ENCODE assay signal across 18 cellular contexts in the genomic region with DNA sequence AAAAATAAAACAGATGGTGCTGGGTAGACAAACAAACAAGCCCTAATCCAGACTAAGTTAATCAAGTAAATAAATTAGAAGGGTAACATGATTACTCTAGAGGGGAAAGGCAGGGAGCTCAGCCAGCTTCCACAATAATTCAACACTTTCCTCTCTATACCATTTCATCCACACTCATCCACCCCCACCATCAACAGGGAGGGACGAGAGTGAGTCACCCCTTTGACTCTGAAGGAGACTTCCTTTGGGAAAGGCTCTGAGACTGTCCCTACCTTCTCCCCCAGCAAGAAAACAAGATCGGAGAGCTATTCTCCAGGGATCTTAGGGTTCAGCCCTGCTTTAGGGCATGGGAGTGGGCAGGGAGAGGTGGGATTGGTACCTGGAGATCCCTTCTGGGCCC. TPM values are rescaled to one million over a fixed set of nuclear protein-coding genes. Genes with fewer than 3 reads are reported as not detected.
DNase-seq lines count a peak whose midpoint lies in the region; ATAC-seq and TF ChIP-seq lines count a peak whose summit lies in the region.
"Had no signal": no experiment of that assay in that cellular context is flagged by ENCODE, and none has a peak within 500 bp of the region (broad histone marks: within the 10 kb centered on the region; RNA-seq: fewer than 3 reads in every experiment).

No MANE protein-coding gene starts in this region.

- peaks cover 8% of the 10 kb centered on the region; the same call in 1 of the 2 replicates for H3K36me3 ChIP-seq in RWPE2 (ENCODE audit: low read depth)
- no peaks in the 10 kb centered on the region; the same call in 1 of the 2 replicates for H3K36me3 ChIP-seq in MM.1S (replicated peaks; ENCODE audit: insufficient read depth, low read length)

- H3K4me2 ChIP-seq in MM.1S (ENCODE audit: low read depth, low read length): no peak overlapping the region

- H2AFZ ChIP-seq in MM.1S (ENCODE audit: low read length): no peak overlapping the region

- ATAC-seq in RWPE2 (ENCODE audit: low read depth): peak; percentile 68
- peak; percentile 26 for ATAC-seq in esophagus mucosa
- no peak for ATAC-seq in GM18519 (IDR thresholded peaks at IDR 0.05; ENCODE audit: low FRiP score, unreplicated experiment)
- ATAC-seq: natural killer cell had no signal

- H3K4me3 ChIP-seq in RWPE2 (ENCODE audit: severe bottlenecking): no peak overlapping the region
- no peak overlapping the region for H3K4me3 ChIP-seq in skeletal muscle cell (ENCODE audit: low read depth, low read length)
- H3K4me3 ChIP-seq in MM.1S (ENCODE audit: low read length): no peak overlapping the region

- H3K9ac ChIP-seq in MM.1S (ENCODE audit: low read length): no peak overlapping the region

- no peaks in the 10 kb centered on the region for H3K79me2 ChIP-seq in MM.1S (ENCODE audit: low read length)

- H3K4me1 ChIP-seq in RWPE2 (ENCODE audit: insufficient read depth, poor library complexity, severe bottlenecking): peaks cover 7% of the 10 kb centered on the region
- peaks cover 4% of the 10 kb centered on the region; the same call in 1 of the 2 replicates for H3K4me1 ChIP-seq in MM.1S (ENCODE audit: low read length)

- H4K20me1 ChIP-seq in MM.1S (ENCODE audit: insufficient read depth, low read length): no peaks in the 10 kb centered on the region

- peak; percentile 28 for DNase-seq in H4 (ENCODE audit: low spot score)
- DNase-seq in RWPE2 (ENCODE audit: low spot score): no peak
- peak; percentile 23 for DNase-seq in skeletal muscle cell (ENCODE audit: low read depth)
- DNase-seq in MM.1S: no peak
- no peak for DNase-seq in NCI-H1436 treated with DMSO at 0.1 percent for 48 hours (lab: John Stamatoyannopoulos, UW)
- no peak for DNase-seq in stimulated activated CD4-positive, alpha-beta T cell treated with anti-CD3 and anti-CD28 coated beads, Interleukin-4, amount 100 ng/mL, for 24 hours
- DNase-seq: activated B cell treated with CpG ODN at 0.5 μM for 24 hours; activated CD8-positive, alpha-beta memory T cell treated with anti-CD3 and anti-CD28 coated beads, Interleukin-2, amount 50 U/mL, for 48 hours; activated naive CD4-positive, alpha-beta T cell treated with anti-CD3 and anti-CD28 coated beads for 36 hours; C1 segment of cervical spinal cord; central memory CD4-positive, alpha-beta T cell; DMS79 treated with DMSO at 0.1 percent for 48 hours; natural killer cell; NCI-H1048; NCI-H446 had no signal

- H3K27ac ChIP-seq in RWPE2 (ENCODE audit: poor library complexity, severe bottlenecking) (no peak overlapping the region), MM.1S (ENCODE audit: low read length) (no peak overlapping the region)

- H3K9me3 ChIP-seq in RWPE2 (ENCODE audit: severe bottlenecking) (no peaks in the 10 kb centered on the region), MM.1S (replicated peaks; ENCODE audit: insufficient read depth, low read length) (no peaks in the 10 kb centered on the region)

- H3K27me3 ChIP-seq in RWPE2 (ENCODE audit: insufficient read depth, poor library complexity, severe bottlenecking) (no peaks in the 10 kb centered on the region), MM.1S (replicated peaks; ENCODE audit: insufficient read depth, low read length) (no peaks in the 10 kb centered on the region)

- TF ChIP-seq CTCF in RWPE2 (IDR thresholded peaks at IDR 0.05; ENCODE audit: poor library complexity, severe bottlenecking) (no peak), MM.1S (IDR thresholded peaks at IDR 0.05; ENCODE audit: low read length) (no peak)

- no peaks in the 10 kb centered on the region for H3K9me2 ChIP-seq in MM.1S (replicated peaks; ENCODE audit: insufficient read depth, low read length)

- H3F3A ChIP-seq in MM.1S (ENCODE audit: insufficient read depth, low read length): no peaks in the 10 kb centered on the region

RNA-seq across cellular contexts. Expression of gene TRIM66, which starts 33.1 kb away (rescaled TPM):
- 1.8 and 3.4 TPM in 2 replicates for total RNA-seq in H4 (2014; rRNA removed; shearing (Covaris generic))
- total RNA-seq in esophagus mucosa: 11.8 TPM

RNA-seq across cellular contexts. Expression of gene RPL27A, which starts 33.2 kb away (rescaled TPM):
- 1,580 and 1,699 TPM in 2 replicates for total RNA-seq in H4 (2014; rRNA removed; shearing (Covaris generic))
- 1,154 TPM for total RNA-seq in esophagus mucosa

RNA-seq across cellular contexts. Expression of gene STK33, which starts 55.3 kb away (rescaled TPM):
- 8.1 and 10.9 TPM in 2 replicates for total RNA-seq in H4 (2014; rRNA removed; shearing (Covaris generic))
- total RNA-seq in esophagus mucosa: 0.52 TPM
- total RNA-seq: HT-29 had no signal

Comparison
In these comparisons a context has a peak if more than half of its experiments do, and no peak if none do; other contexts are left out.
1. DNase-seq: peak in H4 (single experiment) and skeletal muscle cell (single experiment); none in RWPE2 (single experiment), MM.1S (single experiment), NCI-H1436 treated with DMSO at 0.1 percent for 48 hours (single experiment) and stimulated activated CD4-positive, alpha-beta T cell treated with anti-CD3 and anti-CD28 coated beads, Interleukin-4, amount 100 ng/mL, for 24 hours (single experiment).